Comparison of ENCODE assay signal across 20 cellular contexts in genomic region chr10:18455086-18455884, GRCh38.
DNase-seq lines count a peak whose midpoint lies in the region; ATAC-seq and TF ChIP-seq lines count a peak whose summit lies in the region.
"Had no signal": no experiment of that assay in that cellular context is flagged by ENCODE, and none has a peak within 500 bp of the region (broad histone marks: within the 10 kb centered on the region; RNA-seq: fewer than 3 reads in every experiment).

No MANE protein-coding gene starts in this region.

- H3K4me3 ChIP-seq in AG10803 (ENCODE audit: low read length) (no peak overlapping the region), DOHH2 (ENCODE audit: low read length) (no peak overlapping the region), right atrium auricular region (no peak overlapping the region), upper lobe of right lung (no peak overlapping the region)
- H3K4me3 ChIP-seq: GM12878, HAP-1 had no signal

- H3K4me2 ChIP-seq in DOHH2 (ENCODE audit: low read length) = peak overlapping the region; percentile 46

- no peak overlapping the region for H3K27ac Mint-ChIP-seq in T-helper 2 cell treated with Interferon-gamma antibody and Interleukin-4, amounts not matched to agents 5 μg/mL and 100 μg/mL, for 36 hours

- H3K4me1 Mint-ChIP-seq in T-helper 2 cell treated with Interferon-gamma antibody and Interleukin-4, amounts not matched to agents 5 μg/mL and 100 μg/mL, for 36 hours (ENCODE audit: low read depth) = peaks cover 18% of the 10 kb centered on the region
- H3K4me1 Mint-ChIP-seq: CD8-positive, alpha-beta memory T cell had no signal

- H4K20me1 ChIP-seq in DOHH2 (ENCODE audit: control insufficient read depth, insufficient read depth, low read depth, low read length) = no peaks in the 10 kb centered on the region

- H3K79me2 ChIP-seq in DOHH2 (ENCODE audit: control insufficient read depth, low read length) = no peaks in the 10 kb centered on the region

- H3K27ac ChIP-seq in DOHH2 (ENCODE audit: low read depth, low read length) = peak overlapping the region; percentile 58; the same call in 1 of the 2 replicates
- peak overlapping the region; percentile 59 to 69 for H3K27ac ChIP-seq in right atrium auricular region
- H3K27ac ChIP-seq in upper lobe of right lung = no peak overlapping the region

- peaks cover 38% of the 10 kb centered on the region for H3K4me1 ChIP-seq in DOHH2 (ENCODE audit: control insufficient read depth, low read length)
- peaks cover 0 to 12% of the 10 kb centered on the region in 2 donors for H3K4me1 ChIP-seq in right atrium auricular region
- H3K4me1 ChIP-seq in upper lobe of right lung = no peaks in the 10 kb centered on the region

- H3K9me3 ChIP-seq in DOHH2 (ENCODE audit: control insufficient read depth, insufficient read depth, low read length) (no peaks in the 10 kb centered on the region), right atrium auricular region (no peaks in the 10 kb centered on the region), upper lobe of right lung (no peaks in the 10 kb centered on the region)
- H3K9me3 ChIP-seq: HAP-1 had no signal

- peaks cover 7% of the 10 kb centered on the region for H3K9me3 Mint-ChIP-seq in T-helper 2 cell treated with Interferon-gamma antibody and Interleukin-4, amounts not matched to agents 5 μg/mL and 100 μg/mL, for 36 hours
- H3K9me3 Mint-ChIP-seq: CD8-positive, alpha-beta memory T cell; IgD-negative memory B cell had no signal

- peak overlapping the region; percentile 16 for H3K4me3 Mint-ChIP-seq in T-helper 2 cell treated with Interferon-gamma antibody and Interleukin-4, amounts not matched to agents 5 μg/mL and 100 μg/mL, for 36 hours
- H3K4me3 Mint-ChIP-seq: CD8-positive, alpha-beta memory T cell; IgD-negative memory B cell had no signal

- no peaks in the 10 kb centered on the region for H3K9me2 ChIP-seq in DOHH2 (replicated peaks; ENCODE audit: control insufficient read depth, low read length)

- H3K36me3 ChIP-seq in DOHH2 (ENCODE audit: control insufficient read depth, low read length) (no peaks in the 10 kb centered on the region), right atrium auricular region (no peaks in the 10 kb centered on the region), upper lobe of right lung (no peaks in the 10 kb centered on the region)
- H3K36me3 ChIP-seq: HAP-1 had no signal

- peak; percentile 24 for DNase-seq in AG10803 (ENCODE audit: low read depth)
- DNase-seq in T-helper 2 cell treated with Interferon-gamma antibody and Interleukin-4, amounts not matched to agents 5 μg/mL and 100 μg/mL, for 36 hours (ENCODE audit: low spot score) = no peak
- no peak for DNase-seq in right atrium auricular region (ENCODE audit: low spot score)
- no peak for DNase-seq in activated CD8-positive, alpha-beta memory T cell treated with anti-CD3 and anti-CD28 coated beads, Interleukin-2, amount 50 U/mL, for 48 hours
- DNase-seq in inferior parietal cortex (ENCODE audit: extremely low spot score) = no peak
- DNase-seq in AG08395 (ENCODE audit: low spot score) = no peak
- DNase-seq in upper lobe of right lung = no peak
- DNase-seq: AML-193; CD8-positive, alpha-beta memory T cell; DMS 273 treated with DMSO at 0.1 percent for 48 hours; NCI-H1417 treated with DMSO at 0.1 percent for 48 hours; NCI-H2081; NCI-H226; NCI-H69; SHP77 treated with DMSO at 0.1 percent for 48 hours had no signal

- no peaks in the 10 kb centered on the region for H3K27me3 Mint-ChIP-seq in T-helper 2 cell treated with Interferon-gamma antibody and Interleukin-4, amounts not matched to agents 5 μg/mL and 100 μg/mL, for 36 hours (ENCODE audit: low read depth)
- H3K27me3 Mint-ChIP-seq: CD8-positive, alpha-beta memory T cell; IgD-negative memory B cell had no signal

- TF ChIP-seq CTCF in AG10803 (conservative IDR thresholded peaks at IDR 0.05; ENCODE audit: low read length) (no peak), DOHH2 (IDR thresholded peaks at IDR 0.05; ENCODE audit: low read depth, low read length, poor library complexity, severe bottlenecking) (no peak), right atrium auricular region (IDR thresholded peaks at IDR 0.05) (no peak), upper lobe of right lung (IDR thresholded peaks at IDR 0.05) (no peak)

- intact Hi-C loops in upper lobe of right lung (cut with DNase I) = no loop called here

- peaks cover 6% of the 10 kb centered on the region for H3F3A ChIP-seq in DOHH2 (ENCODE audit: control insufficient read depth, insufficient read depth)

- no peaks in the 10 kb centered on the region for H3K36me3 Mint-ChIP-seq in T-helper 2 cell treated with Interferon-gamma antibody and Interleukin-4, amounts not matched to agents 5 μg/mL and 100 μg/mL, for 36 hours (ENCODE audit: low read depth)
- H3K36me3 Mint-ChIP-seq: CD8-positive, alpha-beta memory T cell; IgD-negative memory B cell had no signal

- ATAC-seq in upper lobe of right lung = no peak
- ATAC-seq: GM12878, Panc1 had no signal

- no peaks in the 10 kb centered on the region for H3K27me3 ChIP-seq in DOHH2 (ENCODE audit: control insufficient read depth, low read length)
- H3K27me3 ChIP-seq in right atrium auricular region = no peaks in the 10 kb centered on the region
- no peaks in the 10 kb centered on the region for H3K27me3 ChIP-seq in upper lobe of right lung
